In genomic region chr1:167584581-167584980, GRCh38 we compare ENCODE assay signal across 20 cellular contexts. TPM values are rescaled to one million over a fixed set of nuclear protein-coding genes. Genes with fewer than 3 reads are reported as not detected.
"Had no signal": no experiment of that assay in that cellular context is flagged by ENCODE, and none has a peak within 500 bp of the region (broad histone marks: within the 10 kb centered on the region; RNA-seq: fewer than 3 reads in every experiment).

No MANE protein-coding gene starts in this region.

- H3K4me3 ChIP-seq: MG63 had no signal

- DNase-seq: IMR-90, Karpas-422, KG1, MG63, NCI-H1048, NCI-H1105, NCI-H1417, NCI-H1436 treated with DMSO at 0.1 percent for 48 hours, NCI-H1694, NCI-H187 treated with DMSO at 0.1 percent for 48 hours, NCI-H2029 treated with DMSO at 0.1 percent for 48 hours, NCI-H2227 treated with DMSO at 0.1 percent for 48 hours, NCI-H524, NCI-H526 treated with DMSO at 0.1 percent for 48 hours, NCI-H774, Right ventricle myocardium superior, RPMI8226 had no signal

- H3K36me3 ChIP-seq: MG63 had no signal

- H3K9me3 ChIP-seq: MG63 had no signal

- H3K27me3 ChIP-seq: MG63 had no signal

RNA-seq across cellular contexts. Expression of gene RCSD1, which starts 45.5 kb away (rescaled TPM):
- total RNA-seq: HepG2, HT1080, IMR-90, NCI-H460 had no signal
- polyA plus RNA-seq: HepG2 had no signal
